Comparison of ENCODE assay signal across 8 cellular contexts in the genomic region with DNA sequence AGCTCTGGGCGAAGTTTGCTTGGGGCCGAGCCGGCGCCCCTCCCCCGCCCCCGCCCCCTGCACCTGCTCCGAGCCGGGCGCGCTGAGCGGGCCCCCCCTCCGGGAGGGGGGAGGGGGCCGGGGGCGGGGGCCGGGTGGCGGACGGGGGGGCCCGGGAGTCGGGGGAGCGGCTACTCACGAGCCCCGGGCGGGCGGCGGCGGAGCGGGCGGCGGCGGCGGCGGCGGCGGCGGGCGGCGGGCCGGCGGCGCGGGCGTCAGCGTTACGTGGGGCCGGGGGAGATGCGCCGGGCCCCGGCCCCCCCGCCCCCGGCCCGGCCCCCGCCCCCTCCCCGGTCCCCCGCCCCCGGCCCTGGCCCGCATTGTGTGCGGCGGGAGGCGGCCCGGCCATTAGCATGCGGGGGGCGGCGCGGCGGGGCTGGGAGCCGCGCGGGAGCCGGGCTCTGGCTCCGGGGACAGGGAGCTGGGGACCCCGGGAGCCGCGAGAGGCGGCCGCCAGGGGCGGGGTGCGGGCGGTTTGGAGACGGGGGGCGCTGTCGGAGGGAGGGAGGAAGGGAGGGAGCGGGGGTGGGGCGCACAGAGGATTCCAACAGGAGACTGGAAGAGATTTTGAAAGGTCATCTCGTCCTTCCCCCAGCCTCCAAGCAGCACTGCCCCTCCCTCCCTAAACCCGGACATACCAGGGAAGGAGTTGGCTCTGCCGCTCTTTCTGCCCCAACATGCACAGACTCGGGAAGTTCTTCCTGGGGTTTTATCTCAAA. TPM values are rescaled to one million over a fixed set of nuclear protein-coding genes. Genes with fewer than 3 reads are reported as not detected.
A peak's percentile ranks its signal among the peaks of the same experiment; 100 is the strongest.
DNase-seq lines count a peak whose midpoint lies in the region; ATAC-seq, FAIRE-seq and TF ChIP-seq lines count a peak whose summit lies in the region.

Gene ZNF219 (minus strand): TSS at position 522 of the 758 bp plus-strand sequence. CDS start 5,064 bp downstream, outside the sequence.

- H3K4me3 ChIP-seq in BE2C (ENCODE audit: low read depth, low read length): peak within 1 kb of the TSS; percentile 82
- H3K4me3 ChIP-seq in brain microvascular endothelial cell (ENCODE audit: low read depth, low read length): peak within 1 kb of the TSS; percentile 57
- H3K4me3 ChIP-seq in psoas muscle: peak within 1 kb of the TSS; percentile 74

- peak within 1 kb of the TSS; percentile 72 for H3K18ac ChIP-seq in H9 (ENCODE audit: insufficient read length, low read depth, low read length)

- H3K9me3 ChIP-seq in BE2C (no peaks in the 10 kb centered on the region), H9 (ENCODE audit: control insufficient read depth, low read depth, low read length) (no peaks in the 10 kb centered on the region), psoas muscle (no peaks in the 10 kb centered on the region)

- no peak within 1 kb of the TSS for H2BK5ac ChIP-seq in H9 (ENCODE audit: insufficient read length, low read length)

- no peak within 1 kb of the TSS for H3K56ac ChIP-seq in H9 (ENCODE audit: insufficient read length, low read depth, low read length)

- peak within 1 kb of the TSS; percentile 79 to 92 for H3K4me3 Mint-ChIP-seq in H9

- H3K79me2 ChIP-seq in H9 (ENCODE audit: insufficient read depth, low read length): peaks cover 12% of the 10 kb centered on the region; the same call in 1 of the 2 replicates

- no peak within 1 kb of the TSS for H2BK120ac ChIP-seq in H9 (ENCODE audit: low read depth, low read length, poor library complexity, severe bottlenecking)

- no peak within 1 kb of the TSS for H2BK15ac ChIP-seq in H9 (ENCODE audit: low read depth, low read length)

- H2AK5ac ChIP-seq in H9 (ENCODE audit: insufficient read length, low read length): no peak within 1 kb of the TSS

- H2BK20ac ChIP-seq in H9 (ENCODE audit: low read depth, low read length, poor library complexity, severe bottlenecking): no peak within 1 kb of the TSS

- H3K36me3 ChIP-seq in BE2C: no peaks in the 10 kb centered on the region
- H3K36me3 ChIP-seq in brain microvascular endothelial cell (replicated peaks): no peaks in the 10 kb centered on the region
- no peaks in the 10 kb centered on the region for H3K36me3 ChIP-seq in psoas muscle (ENCODE audit: insufficient read depth in 1 of 2, low read depth in 1 of 2)

- no peak within 1 kb of the TSS for H3K4ac ChIP-seq in H9 (ENCODE audit: low read depth, low read length)

- no peak within 1 kb of the TSS for H2AFZ ChIP-seq in H9 (ENCODE audit: low read length)

- intact Hi-C loops in psoas muscle (cut with DNase I): loop anchor here in 1 of 2 donors (10.0 kb wide), 1 partner anchor 414 kb away; the partner anchor contains the start of genes ANG and RNASE4

- no peak within 1 kb of the TSS for H4K8ac ChIP-seq in H9 (replicated peaks; ENCODE audit: insufficient read length, low read depth, low read length)

- H3K4me1 Mint-ChIP-seq in H9: peaks cover 75 to 79% of the 10 kb centered on the region in 2 experiments

- peaks cover 4% of the 10 kb centered on the region for H3K79me1 ChIP-seq in H9 (ENCODE audit: insufficient read depth, low read depth, low read length, poor library complexity, severe bottlenecking)

- H4K5ac ChIP-seq in H9 (ENCODE audit: insufficient read length, low read depth, low read length): no peak within 1 kb of the TSS

- H3K23me2 ChIP-seq in H9 (ENCODE audit: insufficient read length, low read depth, low read length, poor library complexity, severe bottlenecking): peaks cover 22% of the 10 kb centered on the region

- in situ Hi-C loops in brain microvascular endothelial cell (cut with HindIII; ENCODE audit: low pct_ligation_motif_present, low sequenced_read_pairs): no loop called here

- no peaks in the 10 kb centered on the region; a peak in 1 of 5 replicates for H3K9me3 Mint-ChIP-seq in H9

- TF ChIP-seq CTCF in BE2C (IDR thresholded peaks at IDR 0.05; ENCODE audit: low read depth, low read length) (no peak), H9 (conservative IDR thresholded peaks at IDR 0.05) (peak; percentile 22; the same call in 1 of the 3 replicates), brain microvascular endothelial cell (IDR thresholded peaks at IDR 0.05; ENCODE audit: low read depth, low read length, missing control alignments) (no peak), psoas muscle (IDR thresholded peaks at IDR 0.05) (no peak)

- H3K27ac ChIP-seq in H9 (ENCODE audit: insufficient read length, low read depth, low read length) (no peak within 1 kb of the TSS), brain microvascular endothelial cell (no peak within 1 kb of the TSS), psoas muscle (peak within 1 kb of the TSS; percentile 73)

- peak within 1 kb of the TSS; percentile 85; the same call in 1 of the 2 replicates for H3K14ac ChIP-seq in H9 (ENCODE audit: insufficient read depth, low read length)

- peak within 1 kb of the TSS; percentile 84 to 96 (median 85) for H3K27ac Mint-ChIP-seq in H9

- H3K23ac ChIP-seq in H9 (ENCODE audit: insufficient read length, low read depth, low read length): no peak within 1 kb of the TSS

- peak within 1 kb of the TSS; percentile 53 for H3K9ac ChIP-seq in H9 (ENCODE audit: extremely low read depth, insufficient read length, low read length)

- no peak for TF ChIP-seq POLR2A in GM12891 (IDR thresholded peaks at IDR 0.05; ENCODE audit: low read depth, low read length)

- H2BK12ac ChIP-seq in H9 (ENCODE audit: insufficient read length, low read depth, low read length): no peak within 1 kb of the TSS

- H4K91ac ChIP-seq in H9 (ENCODE audit: insufficient read length, low read depth, low read length): no peak within 1 kb of the TSS

- no peak within 1 kb of the TSS for H3T11ph ChIP-seq in H9 (ENCODE audit: low read length)

- H4K20me1 ChIP-seq in H9 (ENCODE audit: control insufficient read depth, insufficient read depth, insufficient read length): peaks cover 3% of the 10 kb centered on the region

- H3K27me3 ChIP-seq in BE2C (no peaks in the 10 kb centered on the region), H9 (ENCODE audit: insufficient read depth, low read length) (no peaks in the 10 kb centered on the region), brain microvascular endothelial cell (replicated peaks) (no peaks in the 10 kb centered on the region), psoas muscle (ENCODE audit: insufficient read depth in 3 of 3, low read length in 2 of 3) (no peaks in the 10 kb centered on the region)

- FAIRE-seq in GM12891 (lab: Jason Lieb, UNC): no peak

- DNase-seq in BE2C: peak; percentile 48
- peak; percentile 83 for DNase-seq in H9
- DNase-seq in RPMI7951 (ENCODE audit: low read depth): peak; percentile 52
- no peak for DNase-seq in brain microvascular endothelial cell
- peak in 39 of 51 donors; percentile 12 to 66 (median 40) for DNase-seq in hypothalamus (lab: John Stamatoyannopoulos, UW)
- DNase-seq in psoas muscle: peak; percentile 68 to 70
- no peak for DNase-seq in GM12891 (ENCODE audit: insufficient read length, low spot score)

- H3K4me2 ChIP-seq in H9 (ENCODE audit: insufficient read depth, insufficient read length, low read length): peak within 1 kb of the TSS; percentile 73

- H3K4me1 ChIP-seq in BE2C: peaks cover 40% of the 10 kb centered on the region
- H3K4me1 ChIP-seq in H9 (ENCODE audit: insufficient read depth, low read length): peaks cover 27% of the 10 kb centered on the region
- H3K4me1 ChIP-seq in psoas muscle: peaks cover 24% of the 10 kb centered on the region

- ATAC-seq in psoas muscle (peak; percentile 49 to 66 (median 57)), HG03175 (IDR thresholded peaks at IDR 0.05; ENCODE audit: unreplicated experiment) (no peak)

- peaks cover 5 to 10% (median 6%) of the 10 kb centered on the region in 3 experiments for H3K36me3 Mint-ChIP-seq in H9 (ENCODE audit: insufficient read depth in 1 of 3, low read depth in 3 of 3)

- no peaks in the 10 kb centered on the region for H3K27me3 Mint-ChIP-seq in H9 (ENCODE audit: low read depth)

- no CpG with 5 or more reads among the region's 87 CpGs for WGBS in H9 (ENCODE audit: extremely low coverage, insufficient read length, low lambda C conversion rate)
- WGBS in psoas muscle, 3 donors: 0 to 1% (median 1%) methylated on average over 9 to 66 of the region's 87 CpGs

TF ChIP-seq in GM12891, 5 proteins besides CTCF, POLR2A, EP300 and RAD21:
- TF ChIP-seq TAF1 (IDR thresholded peaks at IDR 0.05; ENCODE audit: low read depth, low read length): no peak

RNA-seq across cellular contexts. Expression of gene ZNF219, which starts in this region (rescaled TPM):
- polyA plus RNA-seq in BE2C (2012; ENCODE audit: insufficient read depth, insufficient read length, low read depth): 78.8 TPM
- total RNA-seq in H9 (2021) (84.5 and 87.6 TPM in 2 replicates), psoas muscle (10 to 100 TPM; 13.9 to 28.5 (median 22.9) TPM)
- 2.9 and 4.2 TPM in 2 replicates for total RNA-seq in RPMI7951 (2014; rRNA removed; shearing (Covaris generic))
- 10 to 100 TPM; 32.2 to 38.1 (median 35.4) TPM for polyA plus RNA-seq in psoas muscle
- polyA plus RNA-seq in GM12891 (2012; ENCODE audit: low read depth, missing spikeins): 1.5 TPM

Comparison
In these comparisons a context has a peak if more than half of its experiments do, and no peak if none do; other contexts are left out.
1. DNase-seq: peak in BE2C (single experiment), H9 (single experiment), RPMI7951 (single experiment), hypothalamus (39 of 51) and psoas muscle (2 of 2); none in brain microvascular endothelial cell (single experiment) and GM12891 (single experiment).
2. Peak in every context shown above with its lines, with median percentiles within 50 percentile points of each other: H3K4me3 ChIP-seq.